ENCODE assay signal across 14 cellular contexts in the genomic region with DNA sequence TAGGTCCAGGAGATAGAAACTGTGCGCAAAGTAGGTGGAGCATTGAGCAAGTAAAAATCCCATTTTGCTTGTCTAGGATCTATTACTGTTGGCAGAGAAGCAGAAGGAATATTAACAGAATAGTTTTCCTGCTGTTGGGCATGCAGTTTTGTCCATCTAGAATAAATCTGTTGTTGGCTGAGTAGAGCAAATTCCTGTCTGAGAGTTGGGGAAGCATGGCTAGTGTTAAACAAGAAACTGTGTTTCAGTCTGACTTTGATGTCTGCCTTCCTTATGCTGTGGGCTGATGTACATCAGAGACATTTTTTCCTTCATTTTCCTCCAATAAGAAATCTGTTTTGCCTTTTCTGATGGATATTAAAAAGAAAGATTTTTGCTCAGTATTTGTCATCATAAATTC.
DNase-seq lines count a peak whose midpoint lies in the region; ATAC-seq, FAIRE-seq and TF ChIP-seq lines count a peak whose summit lies in the region.
"Had no signal": no experiment of that assay in that cellular context is flagged by ENCODE, and none has a peak within 500 bp of the region (broad histone marks: within the 10 kb centered on the region; RNA-seq: fewer than 3 reads in every experiment).

No MANE protein-coding gene starts in this region.

- H4K20me1 ChIP-seq in keratinocyte (ENCODE audit: control insufficient read depth, extremely low read depth, insufficient read depth, low read length) = no peaks in the 10 kb centered on the region

- H3K27ac ChIP-seq in keratinocyte (ENCODE audit: control insufficient read depth, insufficient read depth, low read length) = peak overlapping the region; percentile 80
- peak overlapping the region in 3 of 4 donors; percentile 23 to 57 (median 47) for H3K27ac ChIP-seq in transverse colon
- H3K27ac ChIP-seq: body of pancreas, KMS-11 had no signal

- TF ChIP-seq EP300 in transverse colon (IDR thresholded peaks at IDR 0.05; ENCODE audit: low read depth) = no peak

- H3K4me1 ChIP-seq in keratinocyte (ENCODE audit: control insufficient read depth, extremely low read depth, insufficient read depth, low read length) (peaks cover 43% of the 10 kb centered on the region), transverse colon (peaks cover 0 to 16% (median 6%) of the 10 kb centered on the region in 4 donors)
- H3K4me1 ChIP-seq: BE2C had no signal

- peaks cover 48% of the 10 kb centered on the region for H3K79me2 ChIP-seq in keratinocyte (ENCODE audit: control insufficient read depth, insufficient read depth, low read length)

- ATAC-seq in Right ventricle myocardium inferior (peak; percentile 16), Right ventricle myocardium superior (ENCODE audit: poor library complexity) (no peak)
- ATAC-seq: body of pancreas had no signal

- H3K4me2 ChIP-seq in keratinocyte (ENCODE audit: control insufficient read depth, extremely low read depth, insufficient read depth, low read depth, low read length) = peak overlapping the region; percentile 68
- H3K4me2 ChIP-seq: KMS-11 had no signal

- H2AFZ ChIP-seq in keratinocyte (ENCODE audit: control insufficient read depth, low read length) = no peak overlapping the region

- in situ Hi-C loops in astrocyte of the spinal cord (cut with HindIII; ENCODE audit: low sequenced_read_pairs) (no loop called here), transverse colon (cut with MboI; ENCODE audit: low pct_ligation_motif_present in 1 of 4, low pct_unique_long_range_greater_than_20kb in 1 of 4, low sequenced_read_pairs in 3 of 4) (no loop called here)

- no peak for FAIRE-seq in keratinocyte (lab: Jason Lieb, UNC)

- dilution Hi-C loops in keratinocyte (cut with MboI; ENCODE audit: extremely low pct_ligation_motif_present, low sequenced_read_pairs) = no loop called here

- H3K9me1 ChIP-seq in keratinocyte (ENCODE audit: control insufficient read depth, extremely low read depth, insufficient read depth, low read length) = no peaks in the 10 kb centered on the region

- H3K36me3 ChIP-seq in keratinocyte (ENCODE audit: control insufficient read depth in 2 of 2, extremely low read depth in 1 of 2, insufficient read depth in 2 of 2, low read length in 2 of 2) = no peaks in the 10 kb centered on the region
- H3K36me3 ChIP-seq in transverse colon = no peaks in the 10 kb centered on the region

- 79 to 80% methylated on average over 1 of the region's 1 CpG for WGBS in transverse colon (ENCODE audit: low coverage in 1 of 2), 2 donors

- H3K9me3 ChIP-seq in keratinocyte (ENCODE audit: control insufficient read depth, low read depth, low read length) (no peaks in the 10 kb centered on the region), transverse colon (no peaks in the 10 kb centered on the region)
- H3K9me3 ChIP-seq: BE2C, body of pancreas had no signal

- intact Hi-C loops in Right ventricle myocardium inferior (cut with DNase I) (no loop called here), Right ventricle myocardium superior (cut with DNase I) (no loop called here), transverse colon (cut with DNase I; ENCODE audit: low total_unique reads) (no loop called here)

- H3K4me3 ChIP-seq in astrocyte of the spinal cord (ENCODE audit: low read depth, low read length) (no peak overlapping the region), keratinocyte (ENCODE audit: control insufficient read depth in 2 of 3, extremely low read depth in 1 of 3, insufficient read depth in 2 of 3, low read depth in 1 of 3, low read length in 3 of 3) (peak overlapping the region in 1 of 3 experiments; percentile 30), transverse colon (no peak overlapping the region)
- H3K4me3 ChIP-seq: body of pancreas had no signal

- H3K27me3 ChIP-seq in keratinocyte (ENCODE audit: control insufficient read depth, extremely low read depth, insufficient read depth, low read length) (no peaks in the 10 kb centered on the region), transverse colon (no peaks in the 10 kb centered on the region)
- H3K27me3 ChIP-seq: BE2C, body of pancreas had no signal

- TF ChIP-seq CTCF in astrocyte of the spinal cord (IDR thresholded peaks at IDR 0.05; ENCODE audit: low read depth, low read length) (no peak), keratinocyte (optimal IDR thresholded peaks at IDR 0.05 in 1 of 3, IDR thresholded peaks at IDR 0.05 in 1 of 3, conservative IDR thresholded peaks at IDR 0.05 in 1 of 3; ENCODE audit: extremely low read depth in 1 of 3, insufficient read depth in 2 of 3, low read length in 3 of 3) (no peak), transverse colon (IDR thresholded peaks at IDR 0.05) (no peak)

- no peak for TF ChIP-seq POLR2A in transverse colon (IDR thresholded peaks at IDR 0.05)

- peak overlapping the region; percentile 45 for H3K9ac ChIP-seq in keratinocyte (ENCODE audit: control insufficient read depth, extremely low read depth, insufficient read depth, low read length)
- H3K9ac ChIP-seq: KMS-11 had no signal

- DNase-seq in Right ventricle myocardium inferior (ENCODE audit: missing footprints) = no peak
- no peak for DNase-seq in Right ventricle myocardium superior
- DNase-seq in astrocyte of the spinal cord (ENCODE audit: low read depth, low spot score) = peak; percentile 41
- no peak for DNase-seq in keratinocyte (ENCODE audit: low read depth, low spot score)
- DNase-seq in transverse colon = no peak
- DNase-seq in UCSD-AML1 (lab: John Stamatoyannopoulos, UW; ENCODE audit: unreplicated experiment) = no peak
- DNase-seq in mucosa of gallbladder (ENCODE audit: low spot score) = no peak
- DNase-seq in NCI-H2029 treated with DMSO at 0.1 percent for 48 hours (lab: John Stamatoyannopoulos, UW) = no peak
- DNase-seq: activated CD4-positive, alpha-beta T cell treated with anti-CD3 and anti-CD28 coated beads, Interleukin-2, amount 50 U/mL, for 48 hours; BE2C; body of pancreas; NCI-H446; stimulated activated CD4-positive, alpha-beta T cell treated with anti-CD3 and anti-CD28 coated beads, Interleukin-1b, Interleukin-23, amount 100 ng/mL, for 48 hours had no signal
